Comparison of ENCODE assay signal across 9 cellular contexts in genomic region chr11:117907276-117908110, GRCh38. TPM values are rescaled to one million over a fixed set of nuclear protein-coding genes. Genes with fewer than 3 reads are reported as not detected.
DNase-seq lines count a peak whose midpoint lies in the region; ATAC-seq and TF ChIP-seq lines count a peak whose summit lies in the region.
"Had no signal": no experiment of that assay in that cellular context is flagged by ENCODE, and none has a peak within 500 bp of the region (broad histone marks: within the 10 kb centered on the region; RNA-seq: fewer than 3 reads in every experiment).

No MANE protein-coding gene starts in this region.

- H3K27me3 Mint-ChIP-seq in naive B cell: peaks cover 4 to 16% (median 8%) of the 10 kb centered on the region in 3 donors
- peaks cover 5 to 7% of the 10 kb centered on the region in 2 donors for H3K27me3 Mint-ChIP-seq in stimulated activated naive B cell treated with anti-CD40 and anti-IgM and Interleukin-4, amounts not matched to agents 10 μg/mL and 1 μg/mL and 100 μg/mL, for 72 hours
- H3K27me3 Mint-ChIP-seq: IgD-negative memory B cell had no signal

- POLR2A ChIA-PET in OCI-LY7 (lab: Charles Lee): no interaction called here

- H3K36me3 ChIP-seq in OCI-LY7 (ENCODE audit: insufficient read depth, low read length): no peaks in the 10 kb centered on the region

- DNase-seq in D341Med (ENCODE audit: low spot score) (peak; percentile 72), HT1080 (ENCODE audit: low read depth) (peak; percentile 95), OCI-LY7 (ENCODE audit: low spot score) (peak; percentile 34), fibroblast of gingiva (ENCODE audit: low read depth) (peak; percentile 83), naive B cell (peak; percentile 15)
- peak; percentile 54 for DNase-seq in activated T-cell treated with anti-CD3 and anti-CD28 coated beads, Interleukin-2, amount 50 U/mL, for 1 hour
- peak; percentile 53 for DNase-seq in stimulated activated naive B cell treated with anti-CD40 and anti-IgM and Interleukin-4, amounts not matched to agents 10 μg/mL and 1 μg/mL and 100 μg/mL, for 72 hours

- CTCF ChIA-PET in OCI-LY7 (lab: Charles Lee; ENCODE audit: unreplicated experiment): no interaction called here

- H3K4me3 ChIP-seq in OCI-LY7 (ENCODE audit: low read depth, low read length, poor library complexity, severe bottlenecking): no peak overlapping the region

- H2AFZ ChIP-seq in OCI-LY7 (ENCODE audit: low read length): no peak overlapping the region

- intact Hi-C loops in OCI-LY7 (cut with micrococcal nuclease; ENCODE audit: unreplicated experiment): no loop called here

- H3K9me2 ChIP-seq in OCI-LY7 (ENCODE audit: insufficient read depth, low read length): no peaks in the 10 kb centered on the region

- H3K4me2 ChIP-seq in OCI-LY7 (ENCODE audit: low read length): peak overlapping the region; percentile 4; the same call in 1 of the 2 replicates

- no TSS peak for BruUV-seq in OCI-LY7 (replicated peaks; lab: Mats Ljungman, UMichigan)

- no peak overlapping the region for H3K4me3 Mint-ChIP-seq in naive B cell
- H3K4me3 Mint-ChIP-seq in stimulated activated naive B cell treated with anti-CD40 and anti-IgM and Interleukin-4, amounts not matched to agents 10 μg/mL and 1 μg/mL and 100 μg/mL, for 72 hours: peak overlapping the region; percentile 52 to 61
- H3K4me3 Mint-ChIP-seq: IgD-negative memory B cell had no signal

- no peak overlapping the region for H3K27ac ChIP-seq in OCI-LY7 (ENCODE audit: low read depth, low read length, poor library complexity, severe bottlenecking)

- no peaks in the 10 kb centered on the region for H3K4me1 Mint-ChIP-seq in naive B cell
- H3K4me1 Mint-ChIP-seq in stimulated activated naive B cell treated with anti-CD40 and anti-IgM and Interleukin-4, amounts not matched to agents 10 μg/mL and 1 μg/mL and 100 μg/mL, for 72 hours: peaks cover 10% of the 10 kb centered on the region in 2 donors
- H3K4me1 Mint-ChIP-seq: IgD-negative memory B cell had no signal

- H3K9me3 Mint-ChIP-seq in naive B cell: no peaks in the 10 kb centered on the region
- H3K9me3 Mint-ChIP-seq in stimulated activated naive B cell treated with anti-CD40 and anti-IgM and Interleukin-4, amounts not matched to agents 10 μg/mL and 1 μg/mL and 100 μg/mL, for 72 hours: no peaks in the 10 kb centered on the region
- H3K9me3 Mint-ChIP-seq: IgD-negative memory B cell had no signal

- no peaks in the 10 kb centered on the region for H3K9me3 ChIP-seq in OCI-LY7 (ENCODE audit: low read length)

- peak overlapping the region in 1 of 6 donors; percentile 1 for H3K27ac Mint-ChIP-seq in naive B cell
- H3K27ac Mint-ChIP-seq in stimulated activated naive B cell treated with anti-CD40 and anti-IgM and Interleukin-4, amounts not matched to agents 10 μg/mL and 1 μg/mL and 100 μg/mL, for 72 hours: peak overlapping the region; percentile 75
- H3K27ac Mint-ChIP-seq: IgD-negative memory B cell had no signal

- peak; percentile 53 to 82 for ATAC-seq in naive B cell (ENCODE audit: low read depth in 2 of 2)
- ATAC-seq in stimulated activated naive B cell treated with anti-CD40 and anti-IgM and Interleukin-4, amounts not matched to agents 10 μg/mL and 1 μg/mL and 100 μg/mL, for 72 hours (replicated peaks): peak; percentile 85 to 94
- ATAC-seq in GM21737 (IDR thresholded peaks at IDR 0.05; ENCODE audit: unreplicated experiment): no peak

- peaks cover 4 to 9% of the 10 kb centered on the region in 2 donors for H3K36me3 Mint-ChIP-seq in naive B cell
- peaks cover 10 to 16% of the 10 kb centered on the region in 2 donors for H3K36me3 Mint-ChIP-seq in stimulated activated naive B cell treated with anti-CD40 and anti-IgM and Interleukin-4, amounts not matched to agents 10 μg/mL and 1 μg/mL and 100 μg/mL, for 72 hours

- no peaks in the 10 kb centered on the region for H3K4me1 ChIP-seq in OCI-LY7 (ENCODE audit: insufficient read depth, low read length, poor library complexity, severe bottlenecking)

- H3K79me2 ChIP-seq in OCI-LY7 (ENCODE audit: insufficient read depth, low read depth, low read length): no peaks in the 10 kb centered on the region

- TF ChIP-seq CTCF in OCI-LY7 (conservative IDR thresholded peaks at IDR 0.05; ENCODE audit: low read length): no peak

- H4K20me1 ChIP-seq in OCI-LY7 (ENCODE audit: insufficient read depth, low read length): no peaks in the 10 kb centered on the region

RNA-seq across cellular contexts. Expression of gene TMPRSS13, which starts 21.7 kb away (rescaled TPM):
- total RNA-seq in HT1080 (2014; rRNA removed; shearing (Covaris generic)): not detected in 2 replicates
- not detected in 2 replicates for polyA plus RNA-seq in HT1080 (2015; cell fraction: cytosol; rRNA removed)
- polyA plus RNA-seq in HT1080 (2015; cell fraction: nucleus; rRNA removed): not detected in 2 replicates
- 0.33 and 0.79 TPM in 2 replicates for total RNA-seq in OCI-LY7 (2014; rRNA removed; shearing (Covaris generic))
- 0.85 and 1.1 TPM in 2 replicates for total RNA-seq in OCI-LY7 (2022)
- under 1 TPM in 5 of 6 donors, not detected in 1; 0.24 to 0.87 (median 0.84) TPM for polyA plus RNA-seq in naive B cell (ENCODE audit: low read depth in 6 of 6)

RNA-seq across cellular contexts. Expression of gene FXYD6, which starts 31.0 kb away (rescaled TPM):
- 0.87 and 1.1 TPM in 2 replicates for total RNA-seq in HT1080 (2014; rRNA removed; shearing (Covaris generic))
- polyA plus RNA-seq in HT1080 (2015; cell fraction: cytosol; rRNA removed): 0.14 and 0.34 TPM in 2 replicates
- polyA plus RNA-seq in HT1080 (2015; cell fraction: nucleus; rRNA removed): 0.08 TPM in 1 of 2 replicates, not detected in the other
- total RNA-seq in OCI-LY7 (2014; rRNA removed; shearing (Covaris generic)): not detected in 2 replicates
- not detected in 2 replicates for total RNA-seq in OCI-LY7 (2022)
- polyA plus RNA-seq in naive B cell (ENCODE audit: low read depth in 6 of 6): not detected
- polyA plus RNA-seq: IgD-negative memory B cell had no signal

Comparison
In these comparisons a context has a peak if more than half of its experiments do, and no peak if none do; other contexts are left out.
1. DNase-seq: peak in every context shown above with its lines; median percentile 95 in HT1080; 83 in fibroblast of gingiva; 72 in D341Med; 54 in activated T-cell treated with anti-CD3 and anti-CD28 coated beads, Interleukin-2, amount 50 U/mL, for 1 hour; 53 in stimulated activated naive B cell treated with anti-CD40 and anti-IgM and Interleukin-4, amounts not matched to agents 10 μg/mL and 1 μg/mL and 100 μg/mL, for 72 hours; 34 in OCI-LY7; 15 in naive B cell.
2. H3K4me3 Mint-ChIP-seq: peak in stimulated activated naive B cell treated with anti-CD40 and anti-IgM and Interleukin-4, amounts not matched to agents 10 μg/mL and 1 μg/mL and 100 μg/mL, for 72 hours (2 of 2); none in naive B cell (0 of 8).